Comparison of ENCODE assay signal across 1 cellular context in the genomic region with DNA sequence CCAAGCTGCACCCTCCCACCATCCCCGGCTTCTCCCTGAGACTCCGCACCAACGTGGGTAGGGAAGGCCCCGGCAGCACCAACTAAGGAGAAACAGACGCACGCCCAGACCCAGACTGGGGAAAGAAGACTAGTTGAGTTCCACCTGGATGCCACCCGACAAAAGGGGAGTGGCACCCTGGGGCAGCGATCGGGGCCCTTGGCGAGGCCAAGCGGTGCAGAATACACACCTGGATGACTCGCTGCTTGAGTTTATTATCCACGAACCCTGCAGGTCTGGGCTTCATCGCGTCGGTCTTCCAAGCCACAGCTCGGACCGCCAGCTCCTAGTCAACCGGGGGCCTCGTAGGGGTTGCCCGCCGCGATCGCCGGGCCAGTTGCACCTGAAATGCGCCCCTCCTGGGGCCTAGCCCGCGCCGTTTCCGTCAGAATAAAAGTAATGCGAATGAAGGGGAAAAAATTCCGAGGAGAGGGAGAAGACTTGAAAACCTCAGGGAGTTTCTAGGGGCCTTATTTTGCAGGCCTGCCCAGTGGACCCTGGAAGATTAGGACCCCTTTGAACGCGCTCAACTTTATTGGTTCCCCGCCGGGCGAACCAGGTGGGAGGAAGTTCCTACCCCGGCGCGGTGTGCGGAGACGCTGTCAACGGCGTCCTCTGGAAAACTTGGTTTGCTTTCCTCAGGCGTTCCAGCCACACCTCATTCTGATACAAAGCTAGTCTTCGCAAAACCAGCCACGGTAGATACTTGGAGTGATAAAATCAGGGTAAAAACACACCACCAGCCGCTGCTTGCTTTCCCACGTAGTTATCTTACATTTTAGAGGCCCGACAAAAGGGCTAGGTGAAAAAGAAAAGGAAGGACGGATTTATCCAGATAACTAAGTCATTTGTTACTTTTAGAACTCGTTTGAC.
TF ChIP-seq lines count a peak whose summit lies in the region.

Gene NVL (minus strand): TSS at position 331 of the 912 bp plus-strand sequence. CDS start 45 bp downstream, at position 286.

TF ChIP-seq in GM12878, 131 proteins besides CTCF, POLR2A, EP300 and RAD21 (continued from another document and continues in another):
- TF ChIP-seq NR2C1 (IDR thresholded peaks at IDR 0.05) (no peak), RELA (IDR thresholded peaks at IDR 0.05; ENCODE audit: borderline replicate concordance, partially characterized antibody) (no peak), ZZZ3 (IDR thresholded peaks at IDR 0.05; ENCODE audit: control insufficient read depth, insufficient read length, low read depth) (no peak), NR2F1 (conservative IDR thresholded peaks at IDR 0.05) (0 out of 2 replicates have a peak, but pooled peaks have one; percentile 26), SMAD1 (IDR thresholded peaks at IDR 0.05; ENCODE audit: low read depth, partially characterized antibody) (no peak), FOXK2 (IDR thresholded peaks at IDR 0.05) (no peak), CHD4 (IDR thresholded peaks at IDR 0.05) (no peak), EGR1 (IDR thresholded peaks at IDR 0.05; ENCODE audit: borderline replicate concordance in 1 of 2, low read depth in 2 of 2, low read length in 2 of 2) (peak in 1 of 2 experiments; percentile 38; a peak in 1 of 3 replicates), FOS (IDR thresholded peaks at IDR 0.05; ENCODE audit: borderline replicate concordance, extremely low read depth, insufficient read length) (no peak), ZBTB33 (IDR thresholded peaks at IDR 0.05) (peak; percentile 88), CBX3 (IDR thresholded peaks at IDR 0.05; ENCODE audit: borderline replicate concordance, low read depth) (no peak), SREBF2 (IDR thresholded peaks at IDR 0.05; ENCODE audit: low read length) (no peak), ELK1 (IDR thresholded peaks at IDR 0.05; ENCODE audit: low read depth, low read length) (peak; percentile 63; the same call in 1 of the 2 replicates), POU2F2 (IDR thresholded peaks at IDR 0.05; ENCODE audit: borderline replicate concordance, low read depth, low read length) (peak; percentile 70; the same call in 2 of the 3 replicates), ZNF592 (IDR thresholded peaks at IDR 0.05) (peak; percentile 93), HDGF (IDR thresholded peaks at IDR 0.05) (no peak), JUND (IDR thresholded peaks at IDR 0.05; ENCODE audit: low read depth, low read length) (no peak), ZNF207 (IDR thresholded peaks at IDR 0.05; ENCODE audit: borderline replicate concordance) (peak; percentile 98; the same call in 1 of the 2 replicates), PML (IDR thresholded peaks at IDR 0.05; ENCODE audit: low read length) (peak; percentile 43; the same call in 1 of the 2 replicates), SIN3A (IDR thresholded peaks at IDR 0.05; ENCODE audit: low read depth, low read length) (peak; percentile 55; the same call in 1 of the 2 replicates), MEF2B (IDR thresholded peaks at IDR 0.05; ENCODE audit: partially characterized antibody, poor library complexity, severe bottlenecking) (no peak), SMAD5 (IDR thresholded peaks at IDR 0.05; ENCODE audit: low read depth) (no peak; the same call in none of the 2 replicates), SREBF1 (IDR thresholded peaks at IDR 0.05; ENCODE audit: low read length) (no peak), ETV6 (conservative IDR thresholded peaks at IDR 0.05 in 1 of 2, IDR thresholded peaks at IDR 0.05 in 1 of 2; ENCODE audit: borderline replicate concordance in 1 of 2, low read depth in 1 of 2) (0 out of 4 replicates have a peak, but pooled peaks of 1 of the 2 experiments have one; percentile 22), ZNF687 (IDR thresholded peaks at IDR 0.05) (no peak), BACH1 (IDR thresholded peaks at IDR 0.05; ENCODE audit: borderline replicate concordance) (no peak), CHD2 (IDR thresholded peaks at IDR 0.05; ENCODE audit: borderline replicate concordance, low read depth, low read length) (no peak; the same call in 1 of the 2 replicates), BMI1 (IDR thresholded peaks at IDR 0.05; ENCODE audit: borderline replicate concordance) (no peak), SRF (IDR thresholded peaks at IDR 0.05; ENCODE audit: low read depth in 2 of 2, low read length in 2 of 2) (no peak), ESRRA (IDR thresholded peaks at IDR 0.05; ENCODE audit: low read length) (0 out of 2 replicates have a peak, but pooled peaks have one; percentile 33), GABPA (IDR thresholded peaks at IDR 0.05; ENCODE audit: low read depth) (peak; percentile 86), TARDBP (IDR thresholded peaks at IDR 0.05; ENCODE audit: borderline replicate concordance) (peak; percentile 94)
- TF ChIP-seq, protein P1, sequence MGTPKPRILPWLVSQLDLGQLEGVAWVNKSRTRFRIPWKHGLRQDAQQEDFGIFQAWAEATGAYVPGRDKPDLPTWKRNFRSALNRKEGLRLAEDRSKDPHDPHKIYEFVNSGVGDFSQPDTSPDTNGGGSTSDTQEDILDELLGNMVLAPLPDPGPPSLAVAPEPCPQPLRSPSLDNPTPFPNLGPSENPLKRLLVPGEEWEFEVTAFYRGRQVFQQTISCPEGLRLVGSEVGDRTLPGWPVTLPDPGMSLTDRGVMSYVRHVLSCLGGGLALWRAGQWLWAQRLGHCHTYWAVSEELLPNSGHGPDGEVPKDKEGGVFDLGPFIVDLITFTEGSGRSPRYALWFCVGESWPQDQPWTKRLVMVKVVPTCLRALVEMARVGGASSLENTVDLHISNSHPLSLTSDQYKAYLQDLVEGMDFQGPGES (IDR thresholded peaks at IDR 0.05), result no peak
- TF ChIP-seq, protein P2, sequence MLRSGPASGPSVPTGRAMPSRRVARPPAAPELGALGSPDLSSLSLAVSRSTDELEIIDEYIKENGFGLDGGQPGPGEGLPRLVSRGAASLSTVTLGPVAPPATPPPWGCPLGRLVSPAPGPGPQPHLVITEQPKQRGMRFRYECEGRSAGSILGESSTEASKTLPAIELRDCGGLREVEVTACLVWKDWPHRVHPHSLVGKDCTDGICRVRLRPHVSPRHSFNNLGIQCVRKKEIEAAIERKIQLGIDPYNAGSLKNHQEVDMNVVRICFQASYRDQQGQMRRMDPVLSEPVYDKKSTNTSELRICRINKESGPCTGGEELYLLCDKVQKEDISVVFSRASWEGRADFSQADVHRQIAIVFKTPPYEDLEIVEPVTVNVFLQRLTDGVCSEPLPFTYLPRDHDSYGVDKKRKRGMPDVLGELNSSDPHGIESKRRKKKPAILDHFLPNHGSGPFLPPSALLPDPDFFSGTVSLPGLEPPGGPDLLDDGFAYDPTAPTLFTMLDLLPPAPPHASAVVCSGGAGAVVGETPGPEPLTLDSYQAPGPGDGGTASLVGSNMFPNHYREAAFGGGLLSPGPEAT (IDR thresholded peaks at IDR 0.05; ENCODE audit: low read depth), result peak; percentile 97
- TF ChIP-seq, protein P3, sequence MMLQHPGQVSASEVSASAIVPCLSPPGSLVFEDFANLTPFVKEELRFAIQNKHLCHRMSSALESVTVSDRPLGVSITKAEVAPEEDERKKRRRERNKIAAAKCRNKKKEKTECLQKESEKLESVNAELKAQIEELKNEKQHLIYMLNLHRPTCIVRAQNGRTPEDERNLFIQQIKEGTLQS (IDR thresholded peaks at IDR 0.05; ENCODE audit: borderline replicate concordance, extremely low read depth, low read depth, low read length), result no peak
- TF ChIP-seq, protein P4, sequence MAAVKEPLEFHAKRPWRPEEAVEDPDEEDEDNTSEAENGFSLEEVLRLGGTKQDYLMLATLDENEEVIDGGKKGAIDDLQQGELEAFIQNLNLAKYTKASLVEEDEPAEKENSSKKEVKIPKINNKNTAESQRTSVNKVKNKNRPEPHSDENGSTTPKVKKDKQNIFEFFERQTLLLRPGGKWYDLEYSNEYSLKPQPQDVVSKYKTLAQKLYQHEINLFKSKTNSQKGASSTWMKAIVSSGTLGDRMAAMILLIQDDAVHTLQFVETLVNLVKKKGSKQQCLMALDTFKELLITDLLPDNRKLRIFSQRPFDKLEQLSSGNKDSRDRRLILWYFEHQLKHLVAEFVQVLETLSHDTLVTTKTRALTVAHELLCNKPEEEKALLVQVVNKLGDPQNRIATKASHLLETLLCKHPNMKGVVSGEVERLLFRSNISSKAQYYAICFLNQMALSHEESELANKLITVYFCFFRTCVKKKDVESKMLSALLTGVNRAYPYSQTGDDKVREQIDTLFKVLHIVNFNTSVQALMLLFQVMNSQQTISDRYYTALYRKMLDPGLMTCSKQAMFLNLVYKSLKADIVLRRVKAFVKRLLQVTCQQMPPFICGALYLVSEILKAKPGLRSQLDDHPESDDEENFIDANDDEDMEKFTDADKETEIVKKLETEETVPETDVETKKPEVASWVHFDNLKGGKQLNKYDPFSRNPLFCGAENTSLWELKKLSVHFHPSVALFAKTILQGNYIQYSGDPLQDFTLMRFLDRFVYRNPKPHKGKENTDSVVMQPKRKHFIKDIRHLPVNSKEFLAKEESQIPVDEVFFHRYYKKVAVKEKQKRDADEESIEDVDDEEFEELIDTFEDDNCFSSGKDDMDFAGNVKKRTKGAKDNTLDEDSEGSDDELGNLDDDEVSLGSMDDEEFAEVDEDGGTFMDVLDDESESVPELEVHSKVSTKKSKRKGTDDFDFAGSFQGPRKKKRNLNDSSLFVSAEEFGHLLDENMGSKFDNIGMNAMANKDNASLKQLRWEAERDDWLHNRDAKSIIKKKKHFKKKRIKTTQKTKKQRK (IDR thresholded peaks at IDR 0.05; ENCODE audit: low read depth, low read length), result no peak
